In genomic region chr2:8399731-8400130, GRCh38 we compare ENCODE assay signal across 20 cellular contexts.
"Had no signal": no experiment of that assay in that cellular context is flagged by ENCODE, and none has a peak within 500 bp of the region (broad histone marks: within the 10 kb centered on the region; RNA-seq: fewer than 3 reads in every experiment).

No MANE protein-coding gene starts in this region.

- DNase-seq: colonic mucosa; cortex of kidney; dermis blood vessel endothelial cell; dorsolateral prefrontal cortex; effector CD4-positive, alpha-beta T cell; effector CD8-positive, alpha-beta T cell; effector memory CD4-positive, alpha-beta T cell; effector memory CD8-positive, alpha-beta T cell; endodermal cell; erythroblast; esophagus squamous epithelium; foreskin fibroblast; foreskin keratinocyte; gastrocnemius medialis; glutamatergic neuron; head of caudate nucleus; heart left ventricle; heart right ventricle had no signal

- ATAC-seq: effector memory CD8-positive, alpha-beta T cell; esophagus mucosa; foreskin keratinocyte; gastrocnemius medialis; gastroesophageal sphincter; heart left ventricle; heart right ventricle had no signal
